In genomic region chr19:12938536-12939291, GRCh38 we compare ENCODE assay signal across 8 cellular contexts. TPM values are rescaled to one million over a fixed set of nuclear protein-coding genes. Genes with fewer than 3 reads are reported as not detected.
DNase-seq lines count a peak whose midpoint lies in the region; ATAC-seq and TF ChIP-seq lines count a peak whose summit lies in the region.

CALR (plus strand) TSS chr19:12938609; CDS start chr19:12938680, 71 bp downstream.

- peak within 1 kb of the TSS; percentile 55 for H2BK5ac ChIP-seq in trophoblast cell (ENCODE audit: low read depth, low read length, poor library complexity)

- peak within 1 kb of the TSS; percentile 20 for H2BK12ac ChIP-seq in trophoblast cell (ENCODE audit: low read length)

- H4K91ac ChIP-seq in trophoblast cell (ENCODE audit: low read depth, low read length) = peak within 1 kb of the TSS; percentile 93

- H3K27me3 ChIP-seq in trophoblast cell (ENCODE audit: insufficient read depth, low read length) = no peaks in the 10 kb centered on the region

- H3K27ac ChIP-seq in KOPT-K1 (ENCODE audit: low read depth, low read length, poor library complexity, severe bottlenecking) (peak within 1 kb of the TSS; percentile 99), trophoblast cell (ENCODE audit: low read depth, low read length) (peak within 1 kb of the TSS; percentile 31)

- H3K18ac ChIP-seq in trophoblast cell (ENCODE audit: low read length) = peak within 1 kb of the TSS; percentile 88

- no peak for ATAC-seq in GM21723 (IDR thresholded peaks at IDR 0.05; ENCODE audit: unreplicated experiment)

- H3K9me3 Mint-ChIP-seq in activated T-helper 2 cell treated with anti-CD3 and anti-CD28 coated beads, Interferon-gamma antibody, Interleukin-2, Interleukin-4, amounts not matched to agents 10 μg/mL and 5 μg/mL and 100 μg/mL, durations not matched to agents 14 hours and 24 hours and 36 hours = no peaks in the 10 kb centered on the region
- H3K9me3 Mint-ChIP-seq in glutamatergic neuron (ENCODE audit: unreplicated experiment) = peaks cover 5% of the 10 kb centered on the region

- peak within 1 kb of the TSS; percentile 90 for H2AFZ ChIP-seq in trophoblast cell (ENCODE audit: insufficient read depth, low read length, poor library complexity)

- H3K4me3 ChIP-seq in trophoblast cell (ENCODE audit: low read depth, low read length) = peak within 1 kb of the TSS; percentile 99

- peak; percentile 19 to 29 for DNase-seq in stimulated activated CD4-positive, alpha-beta T cell treated with anti-CD3 and anti-CD28 coated beads, Interleukin-4, amount 100 ng/mL, for 4 hours
- no peak for DNase-seq in stimulated activated CD4-positive, alpha-beta T cell treated with anti-CD3 and anti-CD28 coated beads, Interleukin-1b, Interleukin-23, amount 100 ng/mL, for 48 hours
- peak; percentile 33 for DNase-seq in activated T-helper 2 cell treated with anti-CD3 and anti-CD28 coated beads, Interferon-gamma antibody, Interleukin-2, Interleukin-4, amounts not matched to agents 10 μg/mL and 5 μg/mL and 100 μg/mL, durations not matched to agents 14 hours and 24 hours and 36 hours (ENCODE audit: low spot score)
- DNase-seq in glutamatergic neuron (no peak), trophoblast cell (peak in 1 of 2 donors; percentile 64), NCI-H1105 (lab: John Stamatoyannopoulos, UW) (no peak)

- peaks cover 22% of the 10 kb centered on the region for H3K79me2 ChIP-seq in trophoblast cell (ENCODE audit: control insufficient read depth, insufficient read depth, low read length, poor library complexity)

- H3K4me1 Mint-ChIP-seq in activated T-helper 2 cell treated with anti-CD3 and anti-CD28 coated beads, Interferon-gamma antibody, Interleukin-2, Interleukin-4, amounts not matched to agents 10 μg/mL and 5 μg/mL and 100 μg/mL, durations not matched to agents 14 hours and 24 hours and 36 hours (ENCODE audit: low read depth) = peaks cover 49% of the 10 kb centered on the region
- peaks cover 14% of the 10 kb centered on the region for H3K4me1 Mint-ChIP-seq in glutamatergic neuron (ENCODE audit: low read depth, unreplicated experiment)

- H4K8ac ChIP-seq in trophoblast cell (ENCODE audit: low read depth, low read length) = peak within 1 kb of the TSS; percentile 95

- peak within 1 kb of the TSS; percentile 82 for H3K4me2 ChIP-seq in trophoblast cell (ENCODE audit: low read length)

- no CpG with 5 or more reads among the region's 67 CpGs for WGBS in trophoblast cell (ENCODE audit: extremely low coverage, insufficient coverage, insufficient read length)

- H3K27ac Mint-ChIP-seq in activated T-helper 2 cell treated with anti-CD3 and anti-CD28 coated beads, Interferon-gamma antibody, Interleukin-2, Interleukin-4, amounts not matched to agents 10 μg/mL and 5 μg/mL and 100 μg/mL, durations not matched to agents 14 hours and 24 hours and 36 hours = peak within 1 kb of the TSS; percentile 84
- H3K27ac Mint-ChIP-seq in glutamatergic neuron (ENCODE audit: unreplicated experiment) = peak within 1 kb of the TSS; percentile 97

- H4K12ac ChIP-seq in trophoblast cell (ENCODE audit: low read depth, low read length) = peak within 1 kb of the TSS; percentile 96

- no peak within 1 kb of the TSS for H3K23ac ChIP-seq in trophoblast cell (ENCODE audit: low read length)

- H3K27me3 Mint-ChIP-seq in activated T-helper 2 cell treated with anti-CD3 and anti-CD28 coated beads, Interferon-gamma antibody, Interleukin-2, Interleukin-4, amounts not matched to agents 10 μg/mL and 5 μg/mL and 100 μg/mL, durations not matched to agents 14 hours and 24 hours and 36 hours (ENCODE audit: low read depth) = no peaks in the 10 kb centered on the region
- H3K27me3 Mint-ChIP-seq in glutamatergic neuron (ENCODE audit: unreplicated experiment) = peaks cover 20% of the 10 kb centered on the region

- peak within 1 kb of the TSS; percentile 93 for H3K4ac ChIP-seq in trophoblast cell (ENCODE audit: low read depth, low read length)

- peak within 1 kb of the TSS; percentile 98 for H3K9ac ChIP-seq in trophoblast cell (ENCODE audit: low read length)

- H2AK5ac ChIP-seq in trophoblast cell (ENCODE audit: low read length) = peak within 1 kb of the TSS; percentile 96

- H3K4me1 ChIP-seq in trophoblast cell (ENCODE audit: control insufficient read depth in 1 of 2, insufficient read depth in 2 of 2, low read length in 2 of 2) = peaks cover 18 to 22% of the 10 kb centered on the region in 2 experiments

- H3K4me3 Mint-ChIP-seq in activated T-helper 2 cell treated with anti-CD3 and anti-CD28 coated beads, Interferon-gamma antibody, Interleukin-2, Interleukin-4, amounts not matched to agents 10 μg/mL and 5 μg/mL and 100 μg/mL, durations not matched to agents 14 hours and 24 hours and 36 hours (ENCODE audit: low read depth) = peak within 1 kb of the TSS; percentile 99
- H3K4me3 Mint-ChIP-seq in glutamatergic neuron (ENCODE audit: unreplicated experiment) = peak within 1 kb of the TSS; percentile 98

- peak within 1 kb of the TSS; percentile 82 for H2BK120ac ChIP-seq in trophoblast cell (ENCODE audit: insufficient read depth, low read length, poor library complexity)

- no peak for TF ChIP-seq CTCF in glutamatergic neuron (IDR thresholded peaks at IDR 0.05; ENCODE audit: partially characterized antibody, unreplicated experiment)

- H3K36me3 ChIP-seq in KOPT-K1 (ENCODE audit: insufficient read depth, low read length) (peaks cover 50% of the 10 kb centered on the region), trophoblast cell (ENCODE audit: control insufficient read depth in 1 of 2, insufficient read depth in 2 of 2, low read length in 2 of 2) (peaks cover 40 to 43% of the 10 kb centered on the region in 2 experiments)

- H3K14ac ChIP-seq in trophoblast cell (ENCODE audit: low read length) = peak within 1 kb of the TSS; percentile 95

- intact Hi-C loops in activated T-helper 2 cell treated with anti-CD3 and anti-CD28 coated beads, Interferon-gamma antibody, Interleukin-2, Interleukin-4, amounts not matched to agents 10 μg/mL and 5 μg/mL and 100 μg/mL, durations not matched to agents 14 hours and 24 hours and 36 hours (cut with micrococcal nuclease) = loop anchor here (1.0 to 5.0 kb wide), 4 partner anchors 48 to 212 kb away; partner anchors contain the start of genes GCDH, GET3, IER2 and JUNB

- H3K79me1 ChIP-seq in trophoblast cell (ENCODE audit: low read length) = peaks cover 18% of the 10 kb centered on the region

- peaks cover 54% of the 10 kb centered on the region for H3K36me3 Mint-ChIP-seq in activated T-helper 2 cell treated with anti-CD3 and anti-CD28 coated beads, Interferon-gamma antibody, Interleukin-2, Interleukin-4, amounts not matched to agents 10 μg/mL and 5 μg/mL and 100 μg/mL, durations not matched to agents 14 hours and 24 hours and 36 hours (ENCODE audit: low read depth)
- H3K36me3 Mint-ChIP-seq in glutamatergic neuron (ENCODE audit: unreplicated experiment) = no peaks in the 10 kb centered on the region

- H3K9me3 ChIP-seq in KOPT-K1 (ENCODE audit: insufficient read depth, low read length, poor library complexity, severe bottlenecking) (no peaks in the 10 kb centered on the region), trophoblast cell (ENCODE audit: insufficient read depth, low read depth, low read length) (peaks cover 2% of the 10 kb centered on the region)

RNA-seq across cellular contexts. Expression of gene CALR, which starts in this region (rescaled TPM):
- 984 and 991 TPM in 2 replicates for total RNA-seq in activated T-helper 2 cell treated with anti-CD3 and anti-CD28 coated beads, Interferon-gamma antibody, Interleukin-2, Interleukin-4, amounts not matched to agents 10 μg/mL and 5 μg/mL and 100 μg/mL, durations not matched to agents 14 hours and 24 hours and 36 hours
- total RNA-seq in glutamatergic neuron (ENCODE audit: unreplicated experiment) = 543 TPM
- polyA plus RNA-seq in trophoblast cell (2013) = 2,017 and 2,072 TPM in 2 replicates

Comparison
In these comparisons a context has a peak if more than half of its experiments do, and no peak if none do; other contexts are left out.
1. DNase-seq: peak in stimulated activated CD4-positive, alpha-beta T cell treated with anti-CD3 and anti-CD28 coated beads, Interleukin-4, amount 100 ng/mL, for 4 hours (2 of 2) and activated T-helper 2 cell treated with anti-CD3 and anti-CD28 coated beads, Interferon-gamma antibody, Interleukin-2, Interleukin-4, amounts not matched to agents 10 μg/mL and 5 μg/mL and 100 μg/mL, durations not matched to agents 14 hours and 24 hours and 36 hours (single experiment); none in stimulated activated CD4-positive, alpha-beta T cell treated with anti-CD3 and anti-CD28 coated beads, Interleukin-1b, Interleukin-23, amount 100 ng/mL, for 48 hours (single experiment), glutamatergic neuron (single experiment) and NCI-H1105 (single experiment).